17 cellular contexts compared by ENCODE assay signal in genomic region chr2:240988146-240988545, GRCh38. TPM values are rescaled to one million over a fixed set of nuclear protein-coding genes. Genes with fewer than 3 reads are reported as not detected.
DNase-seq lines count a peak whose midpoint lies in the region; TF ChIP-seq lines count a peak whose summit lies in the region.
"Had no signal": no experiment of that assay in that cellular context is flagged by ENCODE, and none has a peak within 500 bp of the region (broad histone marks: within the 10 kb centered on the region; RNA-seq: fewer than 3 reads in every experiment).

No MANE protein-coding gene starts in this region.

- TF ChIP-seq POLR2A in prostate gland (IDR thresholded peaks at IDR 0.05), result no peak

- H4K20me1 ChIP-seq in H9 (ENCODE audit: control insufficient read depth, insufficient read depth, insufficient read length), result no peaks in the 10 kb centered on the region

- H3K4me2 ChIP-seq in H9 (ENCODE audit: insufficient read depth, insufficient read length, low read length), result no peak overlapping the region

- no peak overlapping the region for H2BK15ac ChIP-seq in H9 (ENCODE audit: low read depth, low read length)

- TF ChIP-seq CTCF in CD14-positive monocyte (IDR thresholded peaks at IDR 0.05) (no peak), prostate gland (IDR thresholded peaks at IDR 0.05) (no peak), progenitor cell of endocrine pancreas (IDR thresholded peaks at IDR 0.05; ENCODE audit: unreplicated experiment) (no peak), H9 (conservative IDR thresholded peaks at IDR 0.05) (no peak)

- H3K27me3 ChIP-seq in prostate gland (replicated peaks; ENCODE audit: insufficient read depth) (no peaks in the 10 kb centered on the region), H9 (ENCODE audit: insufficient read depth, low read length) (no peaks in the 10 kb centered on the region)

- DNase-seq in CD14-positive monocyte (ENCODE audit: low spot score), result peak; percentile 28
- peak; percentile 11 to 27 for DNase-seq in SW 1271 (lab: John Stamatoyannopoulos, UW)
- DNase-seq in fibroblast of gingiva (ENCODE audit: low read depth), result peak; percentile 43
- DNase-seq in prostate gland (ENCODE audit: low spot score), result no peak
- no peak for DNase-seq in progenitor cell of endocrine pancreas (ENCODE audit: low spot score, unreplicated experiment)
- no peak for DNase-seq in H4 (ENCODE audit: low spot score)
- no peak for DNase-seq in inferior parietal cortex (ENCODE audit: extremely low spot score)
- no peak for DNase-seq in H9
- DNase-seq: activated CD4-positive, alpha-beta T cell treated with anti-CD3 and anti-CD28 coated beads for 48 hours; activated T-cell treated with anti-CD3 and anti-CD28 coated beads, Interleukin-2, amount 50 U/mL, for 4 hours; C1 segment of cervical spinal cord; EL; NCI-H2081; NCI-H82; stimulated activated CD4-positive, alpha-beta T cell treated with anti-CD3 and anti-CD28 coated beads, Interleukin-15, amount 100 ng/mL, for 24 hours had no signal

- intact Hi-C loops in CD14-positive monocyte (cut with micrococcal nuclease), result no loop called here
- intact Hi-C loops in prostate gland (cut with DNase I), result no loop called here

- peak overlapping the region; percentile 29 to 69 for H3K27ac ChIP-seq in prostate gland
- no peak overlapping the region for H3K27ac ChIP-seq in H9 (ENCODE audit: insufficient read length, low read depth, low read length)
- H3K27ac ChIP-seq: esophagus muscularis mucosa had no signal

- H3K36me3 ChIP-seq in prostate gland, result no peaks in the 10 kb centered on the region
- H3K36me3 ChIP-seq: esophagus muscularis mucosa had no signal

- no peak overlapping the region for H2BK120ac ChIP-seq in H9 (ENCODE audit: low read depth, low read length, poor library complexity, severe bottlenecking)

- H2BK5ac ChIP-seq in H9 (ENCODE audit: insufficient read length, low read length), result no peak overlapping the region

- peaks cover 18% of the 10 kb centered on the region for H3K4me1 Mint-ChIP-seq in CD14-positive monocyte
- H3K4me1 Mint-ChIP-seq in progenitor cell of endocrine pancreas (ENCODE audit: low read depth), result no peaks in the 10 kb centered on the region
- H3K4me1 Mint-ChIP-seq in H9, result peaks cover 2 to 4% of the 10 kb centered on the region in 2 experiments; a peak in 1 of 4 replicates

- H3K4me1 ChIP-seq in prostate gland (replicated peaks) (peaks cover 35% of the 10 kb centered on the region), H9 (ENCODE audit: insufficient read depth, low read length) (no peaks in the 10 kb centered on the region)

- H3K9me3 Mint-ChIP-seq in CD14-positive monocyte (peaks cover 0 to 5% (median 2%) of the 10 kb centered on the region in 7 donors), progenitor cell of endocrine pancreas (ENCODE audit: low read depth) (no peaks in the 10 kb centered on the region), H9 (no peaks in the 10 kb centered on the region; a peak in 1 of 5 replicates)
- H3K9me3 Mint-ChIP-seq: activated T-cell treated with anti-CD3 and anti-CD28 coated beads, Interleukin-2, amount 50 U/mL, for 4 hours; dendritic cell treated with granulocyte-macrophage colony-stimulating factor and Interleukin-4, amounts not matched to agents 40 ng/mL and 50 ng/mL, for 4 days had no signal

- H3T11ph ChIP-seq in H9 (ENCODE audit: low read length), result no peak overlapping the region

- H3K9me3 ChIP-seq in prostate gland, result no peaks in the 10 kb centered on the region
- no peaks in the 10 kb centered on the region for H3K9me3 ChIP-seq in H9 (ENCODE audit: control insufficient read depth, low read depth, low read length)

- no peak overlapping the region for H3K23ac ChIP-seq in H9 (ENCODE audit: insufficient read length, low read depth, low read length)

- H3K79me2 ChIP-seq in H9 (ENCODE audit: insufficient read depth, low read length), result no peaks in the 10 kb centered on the region

- no peak overlapping the region for H3K56ac ChIP-seq in H9 (ENCODE audit: insufficient read length, low read depth, low read length)

- H3K27me3 Mint-ChIP-seq in CD14-positive monocyte (ENCODE audit: low read depth in 3 of 3), result peaks cover 10 to 20% (median 11%) of the 10 kb centered on the region in 3 donors
- peaks cover 13% of the 10 kb centered on the region for H3K27me3 Mint-ChIP-seq in progenitor cell of endocrine pancreas
- peaks cover 4% of the 10 kb centered on the region for H3K27me3 Mint-ChIP-seq in H9 (ENCODE audit: low read depth)

- no peak overlapping the region for H3K18ac ChIP-seq in H9 (ENCODE audit: insufficient read length, low read depth, low read length)

- H3K4me3 ChIP-seq in prostate gland, result no peak overlapping the region
- H3K4me3 ChIP-seq: esophagus muscularis mucosa had no signal

- no peak overlapping the region for H3K14ac ChIP-seq in H9 (ENCODE audit: insufficient read depth, low read length)

- H3K36me3 Mint-ChIP-seq in CD14-positive monocyte (no peaks in the 10 kb centered on the region), progenitor cell of endocrine pancreas (ENCODE audit: insufficient read depth) (no peaks in the 10 kb centered on the region), H9 (ENCODE audit: insufficient read depth in 1 of 3, low read depth in 3 of 3) (no peaks in the 10 kb centered on the region)

- H3K79me1 ChIP-seq in H9 (ENCODE audit: insufficient read depth, low read depth, low read length, poor library complexity, severe bottlenecking), result no peaks in the 10 kb centered on the region

- H2AK5ac ChIP-seq in H9 (ENCODE audit: insufficient read length, low read length), result no peak overlapping the region

- no peak overlapping the region for H4K8ac ChIP-seq in H9 (replicated peaks; ENCODE audit: insufficient read length, low read depth, low read length)

- H3K27ac Mint-ChIP-seq in CD14-positive monocyte (peak overlapping the region in 2 of 7 donors; percentile 65 to 66), progenitor cell of endocrine pancreas (no peak overlapping the region), H9 (no peak overlapping the region)
- H3K27ac Mint-ChIP-seq: dendritic cell treated with granulocyte-macrophage colony-stimulating factor and Interleukin-4, amounts not matched to agents 40 ng/mL and 50 ng/mL, for 4 days had no signal

- no peaks in the 10 kb centered on the region for H3K23me2 ChIP-seq in H9 (ENCODE audit: insufficient read length, low read depth, low read length, poor library complexity, severe bottlenecking)

- WGBS in prostate gland, result 85% methylated on average over 3 of the region's 3 CpGs
- WGBS in H9 (ENCODE audit: extremely low coverage, insufficient read length, low lambda C conversion rate), result no CpG with 5 or more reads among the region's 3 CpGs

- H2BK20ac ChIP-seq in H9 (ENCODE audit: low read depth, low read length, poor library complexity, severe bottlenecking), result no peak overlapping the region

- no peak overlapping the region for H2AFZ ChIP-seq in H9 (ENCODE audit: low read length)

- no peak overlapping the region for H3K9ac ChIP-seq in H9 (ENCODE audit: extremely low read depth, insufficient read length, low read length)

- no peak overlapping the region for H4K5ac ChIP-seq in H9 (ENCODE audit: insufficient read length, low read depth, low read length)

- H3K4ac ChIP-seq in H9 (ENCODE audit: low read depth, low read length), result no peak overlapping the region

- no peak overlapping the region for H4K91ac ChIP-seq in H9 (ENCODE audit: insufficient read length, low read depth, low read length)

- no peak overlapping the region for H2BK12ac ChIP-seq in H9 (ENCODE audit: insufficient read length, low read depth, low read length)

- H3K4me3 Mint-ChIP-seq in CD14-positive monocyte (no peak overlapping the region), progenitor cell of endocrine pancreas (ENCODE audit: low read depth) (no peak overlapping the region), H9 (no peak overlapping the region)
- H3K4me3 Mint-ChIP-seq: activated T-cell treated with anti-CD3 and anti-CD28 coated beads, Interleukin-2, amount 50 U/mL, for 4 hours; dendritic cell treated with granulocyte-macrophage colony-stimulating factor and Interleukin-4, amounts not matched to agents 40 ng/mL and 50 ng/mL, for 4 days had no signal

RNA-seq across cellular contexts. Expression of gene SNED1, which starts 10.3 kb away (rescaled TPM):
- under 1 TPM; 0.02 to 0.12 TPM for polyA plus RNA-seq in CD14-positive monocyte
- 100 to 1,000 TPM in 1 of 2 donors, 10 to 100 TPM in 1; 32.0 to 115 TPM for total RNA-seq in prostate gland
- 2.2 and 2.5 TPM in 2 replicates for total RNA-seq in progenitor cell of endocrine pancreas
- total RNA-seq in H4 (2014; rRNA removed; shearing (Covaris generic)), result 1.7 and 2.6 TPM in 2 replicates
- total RNA-seq in H9 (2021), result 1.8 and 2.5 TPM in 2 replicates

Comparison
In these comparisons a context has a peak if more than half of its experiments do, and no peak if none do; other contexts are left out.
1. DNase-seq: peak in CD14-positive monocyte (single experiment), SW 1271 (2 of 2) and fibroblast of gingiva (single experiment); none in prostate gland (single experiment), progenitor cell of endocrine pancreas (single experiment), H4 (single experiment), inferior parietal cortex (single experiment) and H9 (single experiment).